Comparison of ENCODE assay signal across 9 cellular contexts in genomic region chr2:85772019-85772745, GRCh38. TPM values are rescaled to one million over a fixed set of nuclear protein-coding genes. Genes with fewer than 3 reads are reported as not detected.
DNase-seq lines count a peak whose midpoint lies in the region; ATAC-seq and TF ChIP-seq lines count a peak whose summit lies in the region.
"Had no signal": no experiment of that assay in that cellular context is flagged by ENCODE, and none has a peak within 500 bp of the region (broad histone marks: within the 10 kb centered on the region; RNA-seq: fewer than 3 reads in every experiment).

No MANE protein-coding gene starts in this region.

- H3K27ac ChIP-seq in 22Rv1 (peak overlapping the region; percentile 44; the same call in 1 of the 2 replicates), RWPE2 (ENCODE audit: poor library complexity, severe bottlenecking) (peak overlapping the region; percentile 33)

- H3K4me3 ChIP-seq in RWPE2 (ENCODE audit: severe bottlenecking) = no peak overlapping the region

- H3K9me3 ChIP-seq in RWPE2 (ENCODE audit: severe bottlenecking) = no peaks in the 10 kb centered on the region

- DNase-seq in HT1080 (ENCODE audit: low read depth) (peak; percentile 100), RWPE2 (ENCODE audit: low spot score) (peak; percentile 95), midbrain (lab: John Stamatoyannopoulos, UW) (peak; percentile 97)
- DNase-seq: CD4-positive, CD25-positive, alpha-beta regulatory T cell had no signal

- peaks cover 14% of the 10 kb centered on the region for H3K4me1 ChIP-seq in RWPE2 (ENCODE audit: insufficient read depth, poor library complexity, severe bottlenecking)

- ATAC-seq in RWPE2 (ENCODE audit: low read depth) (peak; percentile 89), esophagus mucosa (peak; percentile 76), HG03439 (IDR thresholded peaks at IDR 0.05; ENCODE audit: unreplicated experiment) (no peak), GM21390 (IDR thresholded peaks at IDR 0.05; ENCODE audit: unreplicated experiment) (no peak), HG02763 (IDR thresholded peaks at IDR 0.05; ENCODE audit: unreplicated experiment) (no peak)

- no peaks in the 10 kb centered on the region for H3K36me3 ChIP-seq in RWPE2 (ENCODE audit: low read depth)

- TF ChIP-seq CTCF in 22Rv1 (IDR thresholded peaks at IDR 0.05) = peak; percentile 18; the same call in 1 of the 2 replicates
- TF ChIP-seq CTCF in RWPE2 (IDR thresholded peaks at IDR 0.05; ENCODE audit: poor library complexity, severe bottlenecking) = peak; percentile 51

- H3K27me3 ChIP-seq in RWPE2 (ENCODE audit: insufficient read depth, poor library complexity, severe bottlenecking) = no peaks in the 10 kb centered on the region

RNA-seq across cellular contexts. Expression of gene ATOH8, which starts 18.4 kb away (rescaled TPM):
- total RNA-seq in HT1080 (2014; rRNA removed; shearing (Covaris generic)) = 2.1 and 3.8 TPM in 2 replicates
- 4.1 and 4.5 TPM in 2 replicates for polyA plus RNA-seq in HT1080 (2015; cell fraction: cytosol; rRNA removed)
- polyA plus RNA-seq in HT1080 (2015; cell fraction: nucleus; rRNA removed) = 2.9 and 3.6 TPM in 2 replicates
- 1.2 TPM for total RNA-seq in esophagus mucosa
- total RNA-seq: CD4-positive, CD25-positive, alpha-beta regulatory T cell had no signal
- polyA plus RNA-seq: CD4-positive, CD25-positive, alpha-beta regulatory T cell had no signal

Comparison
In these comparisons a context has a peak if more than half of its experiments do, and no peak if none do; other contexts are left out.
1. ATAC-seq: peak in RWPE2 (single experiment) and esophagus mucosa (single experiment); none in HG03439 (single experiment), GM21390 (single experiment) and HG02763 (single experiment).
2. Peak in every context shown above with its lines, with median percentiles within 50 percentile points of each other: DNase-seq.